In the genomic region with DNA sequence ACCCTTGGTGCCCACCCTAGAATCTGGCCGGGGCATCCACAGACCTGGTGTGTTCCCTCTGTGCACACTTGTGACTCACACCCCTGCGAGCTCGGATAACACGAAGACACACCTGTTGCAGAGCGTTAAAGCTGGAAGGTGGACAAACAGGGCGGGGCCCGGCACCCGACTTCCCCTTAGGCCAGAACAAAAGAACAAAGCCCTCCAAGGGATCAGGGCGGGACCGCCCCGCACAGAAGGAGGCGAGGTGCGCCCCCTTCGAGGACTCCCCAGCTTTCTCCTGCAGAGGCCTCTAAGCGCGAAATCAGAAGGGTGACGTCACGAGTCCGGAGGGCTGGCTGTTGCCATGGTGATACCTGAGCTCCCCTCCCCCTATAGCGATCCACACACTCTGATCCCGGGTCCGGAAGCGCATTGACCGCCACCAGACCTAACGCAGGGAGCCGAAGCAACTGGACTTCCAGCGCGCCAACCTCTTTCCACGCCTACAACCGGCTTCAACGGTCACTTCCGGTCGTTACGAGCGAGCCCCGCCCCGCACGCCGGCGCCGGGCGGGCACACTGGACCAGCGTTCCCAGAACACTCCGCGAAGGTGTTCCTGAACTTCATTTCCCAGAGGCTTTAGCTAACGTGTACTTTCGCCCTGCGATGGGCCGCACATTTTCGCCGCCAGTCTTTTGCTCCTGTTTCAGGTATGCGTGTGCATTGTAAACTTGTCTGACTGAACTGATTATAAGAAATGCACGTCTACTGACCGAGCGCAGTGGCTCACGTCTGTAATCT, we compare ENCODE assay signal across 1 cellular context.
A peak's percentile ranks its signal among the peaks of the same experiment; 100 is the strongest.
TF ChIP-seq lines count a peak whose summit lies in the region.

A gene (minus strand): TSS at position 489 of the 784 bp plus-strand sequence. CDS start 811 bp downstream, outside the sequence.

TF ChIP-seq in HepG2, 621 proteins besides CTCF, POLR2A, EP300 and RAD21 (continued from another document and continues in another):
- TF ChIP-seq ZIK1 (CRISPR knock-in tag; IDR thresholded peaks at IDR 0.05; ENCODE audit: borderline replicate concordance, low read depth), result no peak
- TF ChIP-seq ZC3H4 (CRISPR knock-in tag; IDR thresholded peaks at IDR 0.05; ENCODE audit: borderline replicate concordance), result no peak; the same call in 1 of the 2 replicates
- TF ChIP-seq TGIF2 (CRISPR knock-in tag; IDR thresholded peaks at IDR 0.05), result no peak
- TF ChIP-seq ZNF619 (CRISPR knock-in tag; IDR thresholded peaks at IDR 0.05), result peak; percentile 87
- TF ChIP-seq, protein P1, sequence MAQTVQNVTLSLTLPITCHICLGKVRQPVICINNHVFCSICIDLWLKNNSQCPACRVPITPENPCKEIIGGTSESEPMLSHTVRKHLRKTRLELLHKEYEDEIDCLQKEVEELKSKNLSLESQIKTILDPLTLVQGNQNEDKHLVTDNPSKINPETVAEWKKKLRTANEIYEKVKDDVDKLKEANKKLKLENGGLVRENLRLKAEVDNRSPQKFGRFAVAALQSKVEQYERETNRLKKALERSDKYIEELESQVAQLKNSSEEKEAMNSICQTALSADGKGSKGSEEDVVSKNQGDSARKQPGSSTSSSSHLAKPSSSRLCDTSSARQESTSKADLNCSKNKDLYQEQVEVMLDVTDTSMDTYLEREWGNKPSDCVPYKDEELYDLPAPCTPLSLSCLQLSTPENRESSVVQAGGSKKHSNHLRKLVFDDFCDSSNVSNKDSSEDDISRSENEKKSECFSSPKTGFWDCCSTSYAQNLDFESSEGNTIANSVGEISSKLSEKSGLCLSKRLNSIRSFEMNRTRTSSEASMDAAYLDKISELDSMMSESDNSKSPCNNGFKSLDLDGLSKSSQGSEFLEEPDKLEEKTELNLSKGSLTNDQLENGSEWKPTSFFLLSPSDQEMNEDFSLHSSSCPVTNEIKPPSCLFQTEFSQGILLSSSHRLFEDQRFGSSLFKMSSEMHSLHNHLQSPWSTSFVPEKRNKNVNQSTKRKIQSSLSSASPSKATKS (CRISPR knock-in tag; IDR thresholded peaks at IDR 0.05), result no peak
- TF ChIP-seq, protein P2, sequence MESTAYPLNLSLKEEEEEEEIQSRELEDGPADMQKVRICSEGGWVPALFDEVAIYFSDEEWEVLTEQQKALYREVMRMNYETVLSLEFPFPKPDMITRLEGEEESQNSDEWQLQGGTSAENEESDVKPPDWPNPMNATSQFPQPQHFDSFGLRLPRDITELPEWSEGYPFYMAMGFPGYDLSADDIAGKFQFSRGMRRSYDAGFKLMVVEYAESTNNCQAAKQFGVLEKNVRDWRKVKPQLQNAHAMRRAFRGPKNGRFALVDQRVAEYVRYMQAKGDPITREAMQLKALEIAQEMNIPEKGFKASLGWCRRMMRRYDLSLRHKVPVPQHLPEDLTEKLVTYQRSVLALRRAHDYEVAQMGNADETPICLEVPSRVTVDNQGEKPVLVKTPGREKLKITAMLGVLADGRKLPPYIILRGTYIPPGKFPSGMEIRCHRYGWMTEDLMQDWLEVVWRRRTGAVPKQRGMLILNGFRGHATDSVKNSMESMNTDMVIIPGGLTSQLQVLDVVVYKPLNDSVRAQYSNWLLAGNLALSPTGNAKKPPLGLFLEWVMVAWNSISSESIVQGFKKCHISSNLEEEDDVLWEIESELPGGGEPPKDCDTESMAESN (CRISPR knock-in tag; conservative IDR thresholded peaks at IDR 0.05), result peak; percentile 80; the same call in 1 of the 2 replicates
- TF ChIP-seq REPIN1 (CRISPR knock-in tag; IDR thresholded peaks at IDR 0.05; ENCODE audit: borderline replicate concordance, low read depth), result peak; percentile 94
- TF ChIP-seq, protein P3, sequence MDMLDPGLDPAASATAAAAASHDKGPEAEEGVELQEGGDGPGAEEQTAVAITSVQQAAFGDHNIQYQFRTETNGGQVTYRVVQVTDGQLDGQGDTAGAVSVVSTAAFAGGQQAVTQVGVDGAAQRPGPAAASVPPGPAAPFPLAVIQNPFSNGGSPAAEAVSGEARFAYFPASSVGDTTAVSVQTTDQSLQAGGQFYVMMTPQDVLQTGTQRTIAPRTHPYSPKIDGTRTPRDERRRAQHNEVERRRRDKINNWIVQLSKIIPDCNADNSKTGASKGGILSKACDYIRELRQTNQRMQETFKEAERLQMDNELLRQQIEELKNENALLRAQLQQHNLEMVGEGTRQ (IDR thresholded peaks at IDR 0.05; ENCODE audit: low read depth, low read length), result no peak
- TF ChIP-seq, protein P3 (CRISPR knock-in tag; IDR thresholded peaks at IDR 0.05; ENCODE audit: borderline replicate concordance), result no peak; the same call in 1 of the 2 replicates
- no peak; the same call in 1 of the 2 replicates for TF ChIP-seq ZSCAN30 (CRISPR knock-in tag; IDR thresholded peaks at IDR 0.05)
- no peak for TF ChIP-seq POLR2AphosphoS2 (IDR thresholded peaks at IDR 0.05; ENCODE audit: low read depth, low read length)
- TF ChIP-seq KLF15 (CRISPR knock-in tag; IDR thresholded peaks at IDR 0.05; ENCODE audit: borderline replicate concordance), result no peak
- peak; percentile 8 for TF ChIP-seq FOXK2 (IDR thresholded peaks at IDR 0.05)
- peak; percentile 84 for TF ChIP-seq ZNF781 (CRISPR knock-in tag; IDR thresholded peaks at IDR 0.05; ENCODE audit: borderline replicate concordance, not compliant biosample characterization)
- TF ChIP-seq ZNF563 (CRISPR knock-in tag; IDR thresholded peaks at IDR 0.05), result no peak; the same call in none of the 2 replicates
- TF ChIP-seq SOX5 (CRISPR knock-in tag; IDR thresholded peaks at IDR 0.05; ENCODE audit: borderline replicate concordance), result peak; percentile 86
- no peak for TF ChIP-seq MTF1 (CRISPR knock-in tag; IDR thresholded peaks at IDR 0.05)
- no peak for TF ChIP-seq ZNF720 (CRISPR knock-in tag; IDR thresholded peaks at IDR 0.05)
- peak; percentile 99 for TF ChIP-seq ZNF501 (CRISPR knock-in tag; IDR thresholded peaks at IDR 0.05)
- TF ChIP-seq PITX1 (CRISPR knock-in tag; IDR thresholded peaks at IDR 0.05), result peak; percentile 88
- peak; percentile 45; the same call in 1 of the 2 replicates for TF ChIP-seq RFXANK (CRISPR knock-in tag; IDR thresholded peaks at IDR 0.05)
- TF ChIP-seq, protein P4, sequence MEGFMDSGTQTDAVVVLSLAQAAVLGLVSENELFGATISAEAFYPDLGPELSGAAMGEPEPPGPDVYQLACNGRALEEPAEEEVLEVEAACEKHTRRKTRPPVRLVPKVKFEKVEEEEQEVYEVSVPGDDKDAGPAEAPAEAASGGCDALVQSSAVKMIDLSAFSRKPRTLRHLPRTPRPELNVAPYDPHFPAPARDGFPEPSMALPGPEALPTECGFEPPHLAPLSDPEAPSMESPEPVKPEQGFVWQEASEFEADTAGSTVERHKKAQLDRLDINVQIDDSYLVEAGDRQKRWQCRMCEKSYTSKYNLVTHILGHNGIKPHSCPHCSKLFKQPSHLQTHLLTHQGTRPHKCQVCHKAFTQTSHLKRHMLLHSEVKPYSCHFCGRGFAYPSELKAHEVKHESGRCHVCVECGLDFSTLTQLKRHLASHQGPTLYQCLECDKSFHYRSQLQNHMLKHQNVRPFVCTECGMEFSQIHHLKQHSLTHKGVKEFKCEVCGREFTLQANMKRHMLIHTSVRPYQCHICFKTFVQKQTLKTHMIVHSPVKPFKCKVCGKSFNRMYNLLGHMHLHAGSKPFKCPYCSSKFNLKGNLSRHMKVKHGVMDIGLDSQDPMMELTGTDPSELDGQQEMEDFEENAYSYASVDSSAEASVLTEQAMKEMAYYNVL (CRISPR knock-in tag; IDR thresholded peaks at IDR 0.05; ENCODE audit: borderline replicate concordance), result peak; percentile 54; the same call in 1 of the 2 replicates
- TF ChIP-seq TOPORS (CRISPR knock-in tag; IDR thresholded peaks at IDR 0.05), result peak; percentile 53; the same call in 1 of the 2 replicates
- TF ChIP-seq ZFP1 (CRISPR knock-in tag; IDR thresholded peaks at IDR 0.05), result peak; percentile 89
- no peak for TF ChIP-seq ZNF746 (CRISPR knock-in tag; IDR thresholded peaks at IDR 0.05)
- TF ChIP-seq, protein P5, sequence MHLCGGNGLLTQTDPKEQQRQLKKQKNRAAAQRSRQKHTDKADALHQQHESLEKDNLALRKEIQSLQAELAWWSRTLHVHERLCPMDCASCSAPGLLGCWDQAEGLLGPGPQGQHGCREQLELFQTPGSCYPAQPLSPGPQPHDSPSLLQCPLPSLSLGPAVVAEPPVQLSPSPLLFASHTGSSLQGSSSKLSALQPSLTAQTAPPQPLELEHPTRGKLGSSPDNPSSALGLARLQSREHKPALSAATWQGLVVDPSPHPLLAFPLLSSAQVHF (CRISPR knock-in tag; IDR thresholded peaks at IDR 0.05), result no peak; the same call in none of the 2 replicates
- TF ChIP-seq ZNF143 (CRISPR knock-in tag; IDR thresholded peaks at IDR 0.05), result peak; percentile 96
- no peak for TF ChIP-seq SMAD1 (CRISPR knock-in tag; IDR thresholded peaks at IDR 0.05; ENCODE audit: borderline replicate concordance, low read depth)
- peak; percentile 84 for TF ChIP-seq ZBTB20 (CRISPR knock-in tag; IDR thresholded peaks at IDR 0.05; ENCODE audit: borderline replicate concordance, low read depth)
- TF ChIP-seq JUN (CRISPR knock-in tag; IDR thresholded peaks at IDR 0.05), result peak; percentile 89
- peak; percentile 74; the same call in 1 of the 2 replicates for TF ChIP-seq ZNF782 (CRISPR knock-in tag; IDR thresholded peaks at IDR 0.05; ENCODE audit: borderline replicate concordance)
- no peak for TF ChIP-seq TEAD2 (CRISPR knock-in tag; IDR thresholded peaks at IDR 0.05)
- peak; percentile 82 for TF ChIP-seq ZNF317 (CRISPR knock-in tag; IDR thresholded peaks at IDR 0.05)
- peak; percentile 89; the same call in 1 of the 2 replicates for TF ChIP-seq KDM3A (CRISPR knock-in tag; IDR thresholded peaks at IDR 0.05; ENCODE audit: low read depth)
- TF ChIP-seq, protein P6, sequence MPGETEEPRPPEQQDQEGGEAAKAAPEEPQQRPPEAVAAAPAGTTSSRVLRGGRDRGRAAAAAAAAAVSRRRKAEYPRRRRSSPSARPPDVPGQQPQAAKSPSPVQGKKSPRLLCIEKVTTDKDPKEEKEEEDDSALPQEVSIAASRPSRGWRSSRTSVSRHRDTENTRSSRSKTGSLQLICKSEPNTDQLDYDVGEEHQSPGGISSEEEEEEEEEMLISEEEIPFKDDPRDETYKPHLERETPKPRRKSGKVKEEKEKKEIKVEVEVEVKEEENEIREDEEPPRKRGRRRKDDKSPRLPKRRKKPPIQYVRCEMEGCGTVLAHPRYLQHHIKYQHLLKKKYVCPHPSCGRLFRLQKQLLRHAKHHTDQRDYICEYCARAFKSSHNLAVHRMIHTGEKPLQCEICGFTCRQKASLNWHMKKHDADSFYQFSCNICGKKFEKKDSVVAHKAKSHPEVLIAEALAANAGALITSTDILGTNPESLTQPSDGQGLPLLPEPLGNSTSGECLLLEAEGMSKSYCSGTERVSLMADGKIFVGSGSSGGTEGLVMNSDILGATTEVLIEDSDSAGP (CRISPR knock-in tag; IDR thresholded peaks at IDR 0.05; ENCODE audit: borderline replicate concordance), result peak; percentile 95
- TF ChIP-seq MED1 (CRISPR knock-in tag; IDR thresholded peaks at IDR 0.05), result peak; percentile 88
- TF ChIP-seq, protein P7, sequence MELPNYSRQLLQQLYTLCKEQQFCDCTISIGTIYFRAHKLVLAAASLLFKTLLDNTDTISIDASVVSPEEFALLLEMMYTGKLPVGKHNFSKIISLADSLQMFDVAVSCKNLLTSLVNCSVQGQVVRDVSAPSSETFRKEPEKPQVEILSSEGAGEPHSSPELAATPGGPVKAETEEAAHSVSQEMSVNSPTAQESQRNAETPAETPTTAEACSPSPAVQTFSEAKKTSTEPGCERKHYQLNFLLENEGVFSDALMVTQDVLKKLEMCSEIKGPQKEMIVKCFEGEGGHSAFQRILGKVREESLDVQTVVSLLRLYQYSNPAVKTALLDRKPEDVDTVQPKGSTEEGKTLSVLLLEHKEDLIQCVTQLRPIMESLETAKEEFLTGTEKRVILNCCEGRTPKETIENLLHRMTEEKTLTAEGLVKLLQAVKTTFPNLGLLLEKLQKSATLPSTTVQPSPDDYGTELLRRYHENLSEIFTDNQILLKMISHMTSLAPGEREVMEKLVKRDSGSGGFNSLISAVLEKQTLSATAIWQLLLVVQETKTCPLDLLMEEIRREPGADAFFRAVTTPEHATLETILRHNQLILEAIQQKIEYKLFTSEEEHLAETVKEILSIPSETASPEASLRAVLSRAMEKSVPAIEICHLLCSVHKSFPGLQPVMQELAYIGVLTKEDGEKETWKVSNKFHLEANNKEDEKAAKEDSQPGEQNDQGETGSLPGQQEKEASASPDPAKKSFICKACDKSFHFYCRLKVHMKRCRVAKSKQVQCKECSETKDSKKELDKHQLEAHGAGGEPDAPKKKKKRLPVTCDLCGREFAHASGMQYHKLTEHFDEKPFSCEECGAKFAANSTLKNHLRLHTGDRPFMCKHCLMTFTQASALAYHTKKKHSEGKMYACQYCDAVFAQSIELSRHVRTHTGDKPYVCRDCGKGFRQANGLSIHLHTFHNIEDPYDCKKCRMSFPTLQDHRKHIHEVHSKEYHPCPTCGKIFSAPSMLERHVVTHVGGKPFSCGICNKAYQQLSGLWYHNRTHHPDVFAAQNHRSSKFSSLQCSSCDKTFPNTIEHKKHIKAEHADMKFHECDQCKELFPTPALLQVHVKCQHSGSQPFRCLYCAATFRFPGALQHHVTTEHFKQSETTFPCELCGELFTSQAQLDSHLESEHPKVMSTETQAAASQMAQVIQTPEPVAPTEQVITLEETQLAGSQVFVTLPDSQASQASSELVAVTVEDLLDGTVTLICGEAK (IDR thresholded peaks at IDR 0.05), result peak; percentile 42; the same call in 1 of the 2 replicates
- TF ChIP-seq, protein P7 (CRISPR knock-in tag; IDR thresholded peaks at IDR 0.05), result peak; percentile 88
- no peak; the same call in none of the 2 replicates for TF ChIP-seq BRD4 (CRISPR knock-in tag; IDR thresholded peaks at IDR 0.05)
